Comparison of ENCODE assay signal across 8 cellular contexts in the genomic region with DNA sequence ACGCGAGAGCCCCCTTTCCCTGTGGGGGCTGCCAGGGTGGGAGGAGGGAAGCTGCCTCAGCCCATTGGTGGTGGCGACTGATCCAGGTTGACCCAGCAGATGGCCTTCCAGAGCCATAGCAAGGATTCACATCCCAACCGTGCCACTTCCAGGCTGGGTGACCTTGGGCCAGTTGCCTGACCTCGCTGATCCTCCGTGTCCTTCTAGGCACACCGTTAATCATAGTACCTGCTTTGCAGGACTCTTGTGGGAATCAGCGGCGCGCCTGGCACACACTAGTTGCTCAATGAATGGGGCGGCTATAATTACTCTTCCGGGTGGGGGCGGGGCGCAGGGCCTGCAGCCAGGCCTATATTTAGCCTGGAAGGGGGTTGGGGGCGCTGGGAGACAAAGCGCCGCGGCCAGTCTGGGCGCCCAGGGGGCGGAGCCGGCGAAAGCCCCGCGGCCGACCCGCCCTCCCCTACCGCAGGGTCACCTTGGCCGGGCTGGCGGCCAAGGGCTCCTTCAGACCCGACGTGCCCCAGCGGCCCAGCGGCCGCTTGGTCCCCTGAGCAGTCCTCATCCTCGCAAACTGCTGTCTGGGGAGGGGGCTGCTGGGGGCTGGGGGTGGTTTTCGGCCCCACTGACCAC. TPM values are rescaled to one million over a fixed set of nuclear protein-coding genes. Genes with fewer than 3 reads are reported as not detected.
DNase-seq lines count a peak whose midpoint lies in the region; ATAC-seq lines count a peak whose summit lies in the region.

No MANE protein-coding gene starts in this region.

- no peaks in the 10 kb centered on the region for H3K9me3 Mint-ChIP-seq in T-helper 2 cell treated with Interferon-gamma antibody and Interleukin-4, amounts not matched to agents 5 μg/mL and 100 μg/mL, for 36 hours
- no peaks in the 10 kb centered on the region for H3K9me3 Mint-ChIP-seq in effector memory CD8-positive, alpha-beta T cell

- H4K20me1 ChIP-seq in BLaER1 treated with 17β-estradiol and CSF1 and Interleukin-3, amounts not matched to agents 10 nM and 100 nM, result no peaks in the 10 kb centered on the region

- H3K4me3 Mint-ChIP-seq in T-helper 2 cell treated with Interferon-gamma antibody and Interleukin-4, amounts not matched to agents 5 μg/mL and 100 μg/mL, for 36 hours, result peak overlapping the region; percentile 26
- H3K4me3 Mint-ChIP-seq in effector memory CD8-positive, alpha-beta T cell, result peak overlapping the region in 1 of 2 donors; percentile 36

- H3K36me3 Mint-ChIP-seq in T-helper 2 cell treated with Interferon-gamma antibody and Interleukin-4, amounts not matched to agents 5 μg/mL and 100 μg/mL, for 36 hours (ENCODE audit: low read depth), result no peaks in the 10 kb centered on the region
- H3K36me3 Mint-ChIP-seq in effector memory CD8-positive, alpha-beta T cell (ENCODE audit: insufficient read depth), result no peaks in the 10 kb centered on the region

- no peaks in the 10 kb centered on the region for H3K9me3 ChIP-seq in BLaER1 treated with 17β-estradiol and CSF1 and Interleukin-3, amounts not matched to agents 10 nM and 100 nM (replicated peaks in 1 of 11)
- H3K9me3 ChIP-seq in mesodermal cell (ENCODE audit: control insufficient read depth, low read length) (no peaks in the 10 kb centered on the region), subcutaneous abdominal adipose tissue (ENCODE audit: control insufficient read depth in 5 of 5, low read length in 5 of 5) (no peaks in the 10 kb centered on the region)

- 9 to 13% methylated on average over 20 to 21 of the region's 36 CpGs for WGBS in mesodermal cell (ENCODE audit: insufficient coverage in 2 of 2), 2 experiments

- DNase-seq in T-helper 2 cell treated with Interferon-gamma antibody and Interleukin-4, amounts not matched to agents 5 μg/mL and 100 μg/mL, for 36 hours (ENCODE audit: low spot score), result peak; percentile 8
- DNase-seq in effector memory CD8-positive, alpha-beta T cell, result no peak

- H3K9ac ChIP-seq in BLaER1 treated with 17β-estradiol and CSF1 and Interleukin-3, amounts not matched to agents 10 nM and 100 nM, result peak overlapping the region; percentile 76 to 86 (median 83)
- H3K9ac ChIP-seq in subcutaneous abdominal adipose tissue (ENCODE audit: low read length in 5 of 5), result peak overlapping the region in 1 of 5 donors; percentile 42

- H3K4me1 Mint-ChIP-seq in T-helper 2 cell treated with Interferon-gamma antibody and Interleukin-4, amounts not matched to agents 5 μg/mL and 100 μg/mL, for 36 hours (ENCODE audit: low read depth), result peaks cover 6% of the 10 kb centered on the region
- H3K4me1 Mint-ChIP-seq in effector memory CD8-positive, alpha-beta T cell (ENCODE audit: low read depth in 2 of 2), result peaks cover 4 to 5% of the 10 kb centered on the region in 2 donors

- peaks cover 6% of the 10 kb centered on the region for H3K27me3 Mint-ChIP-seq in T-helper 2 cell treated with Interferon-gamma antibody and Interleukin-4, amounts not matched to agents 5 μg/mL and 100 μg/mL, for 36 hours (ENCODE audit: low read depth)
- peaks cover 33 to 50% of the 10 kb centered on the region in 2 donors for H3K27me3 Mint-ChIP-seq in effector memory CD8-positive, alpha-beta T cell

- no peak overlapping the region for H3K27ac Mint-ChIP-seq in T-helper 2 cell treated with Interferon-gamma antibody and Interleukin-4, amounts not matched to agents 5 μg/mL and 100 μg/mL, for 36 hours
- H3K27ac Mint-ChIP-seq in effector memory CD8-positive, alpha-beta T cell, result no peak overlapping the region

- H3K27ac ChIP-seq in BLaER1 treated with 17β-estradiol and CSF1 and Interleukin-3, amounts not matched to agents 10 nM and 100 nM, result peak overlapping the region; percentile 74 to 94 (median 86)
- H3K27ac ChIP-seq in mesodermal cell (ENCODE audit: low read depth, low read length, severe bottlenecking) (peak overlapping the region; percentile 95), subcutaneous abdominal adipose tissue (ENCODE audit: low read depth, low read length) (peak overlapping the region; percentile 93)

- ATAC-seq in HG02759 (IDR thresholded peaks at IDR 0.05; ENCODE audit: unreplicated experiment) (peak; percentile 45), HG02938 (IDR thresholded peaks at IDR 0.05; ENCODE audit: unreplicated experiment) (no peak), HG03196 (IDR thresholded peaks at IDR 0.05; ENCODE audit: unreplicated experiment) (no peak)
- ATAC-seq in effector memory CD8-positive, alpha-beta T cell (replicated peaks), result peak; percentile 51

- H3K4me1 ChIP-seq in BLaER1 treated with 17β-estradiol and CSF1 and Interleukin-3, amounts not matched to agents 10 nM and 100 nM, result peaks cover 63 to 89% (median 74%) of the 10 kb centered on the region in 10 experiments
- H3K4me1 ChIP-seq in mesodermal cell (ENCODE audit: control insufficient read depth, insufficient read depth, low read length, poor library complexity, severe bottlenecking) (peaks cover 41% of the 10 kb centered on the region), subcutaneous abdominal adipose tissue (ENCODE audit: control insufficient read depth in 5 of 5, insufficient read depth in 5 of 5, low read length in 5 of 5) (peaks cover 0 to 57% (median 45%) of the 10 kb centered on the region in 5 donors)

- H3K4me3 ChIP-seq in BLaER1 treated with 17β-estradiol and CSF1 and Interleukin-3, amounts not matched to agents 10 nM and 100 nM, result peak overlapping the region; percentile 32 to 69 (median 54); a peak in 19 of 20 replicates
- H3K4me3 ChIP-seq in mesodermal cell (ENCODE audit: extremely low read depth, insufficient read depth, low read length, poor library complexity, severe bottlenecking) (peak overlapping the region; percentile 32), subcutaneous abdominal adipose tissue (ENCODE audit: low read depth in 1 of 5, low read length in 5 of 5) (peak overlapping the region in 2 of 5 donors; percentile 39 to 45)

- peak overlapping the region; percentile 80 to 91 (median 87) for H3K4me2 ChIP-seq in BLaER1 treated with 17β-estradiol and CSF1 and Interleukin-3, amounts not matched to agents 10 nM and 100 nM

- H3K36me3 ChIP-seq in BLaER1 treated with 17β-estradiol and CSF1 and Interleukin-3, amounts not matched to agents 10 nM and 100 nM, result no peaks in the 10 kb centered on the region
- H3K36me3 ChIP-seq in mesodermal cell (ENCODE audit: control insufficient read depth, insufficient read depth, low read length) (no peaks in the 10 kb centered on the region), subcutaneous abdominal adipose tissue (ENCODE audit: control insufficient read depth in 5 of 5, insufficient read depth in 5 of 5, low read length in 5 of 5) (peaks cover 0 to 4% (median 0%) of the 10 kb centered on the region in 5 donors)

- no peaks in the 10 kb centered on the region for H3K27me3 ChIP-seq in BLaER1 treated with 17β-estradiol and CSF1 and Interleukin-3, amounts not matched to agents 10 nM and 100 nM
- H3K27me3 ChIP-seq in subcutaneous abdominal adipose tissue (ENCODE audit: control insufficient read depth in 5 of 5, insufficient read depth in 4 of 5, low read length in 5 of 5), result peaks cover 0 to 8% (median 0%) of the 10 kb centered on the region in 5 donors

RNA-seq across cellular contexts. Expression of gene HSPB7, which starts 5.1 kb away (rescaled TPM):
- polyA plus RNA-seq in mesodermal cell (2013, experiment 1 of 2), result 2.9 TPM
- polyA plus RNA-seq in mesodermal cell (2013, experiment 2 of 2), result 3.7 TPM

RNA-seq across cellular contexts. Expression of gene SRARP, which starts 8.7 kb away (rescaled TPM):
- 0.44 TPM for polyA plus RNA-seq in mesodermal cell (2013, experiment 1 of 2)
- polyA plus RNA-seq in mesodermal cell (2013, experiment 2 of 2), result 0.61 TPM

RNA-seq across cellular contexts. Expression of gene CLCNKA, which starts 9.1 kb away (rescaled TPM):
- polyA plus RNA-seq in mesodermal cell (2013, experiment 1 of 2), result 0.85 TPM
- polyA plus RNA-seq in mesodermal cell (2013, experiment 2 of 2), result 0.46 TPM

RNA-seq across cellular contexts. Expression of gene CLCNKB, which starts 30.9 kb away (rescaled TPM):
- polyA plus RNA-seq in mesodermal cell (2013, experiment 1 of 2), result 1.8 TPM
- 2.5 TPM for polyA plus RNA-seq in mesodermal cell (2013, experiment 2 of 2)

RNA-seq across cellular contexts. Expression of gene ZBTB17, which starts 36.8 kb away (rescaled TPM):
- polyA plus RNA-seq in mesodermal cell (2013, experiment 1 of 2), result 27.9 TPM
- polyA plus RNA-seq in mesodermal cell (2013, experiment 2 of 2), result 21.7 TPM

Comparison
In these comparisons a context has a peak if more than half of its experiments do, and no peak if none do; other contexts are left out.
1. ATAC-seq: peak in HG02759 (single experiment) and effector memory CD8-positive, alpha-beta T cell (single experiment); none in HG02938 (single experiment) and HG03196 (single experiment).
2. Peak in every context shown above with its lines, with median percentiles within 50 percentile points of each other: H3K27ac ChIP-seq.